ENCODE assay signal across 17 cellular contexts in the genomic region with DNA sequence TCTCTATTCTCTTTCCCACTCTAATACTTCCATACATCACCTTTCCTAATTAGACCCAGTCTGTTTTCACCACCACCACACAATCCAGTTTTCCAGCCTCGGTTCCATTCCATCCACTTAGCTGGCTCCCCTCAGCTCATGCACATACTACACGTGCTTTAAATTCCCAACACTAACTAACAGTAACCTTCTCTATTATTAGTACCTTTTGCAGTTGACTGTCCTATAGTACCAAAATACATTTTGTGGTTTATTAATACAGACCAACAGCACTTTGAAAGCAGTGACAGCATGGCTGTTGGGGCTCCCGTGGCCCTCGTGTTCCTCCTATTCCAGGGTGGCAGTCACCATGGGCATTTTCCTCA.
"Had no signal": no experiment of that assay in that cellular context is flagged by ENCODE, and none has a peak within 500 bp of the region (broad histone marks: within the 10 kb centered on the region; RNA-seq: fewer than 3 reads in every experiment).

No MANE protein-coding gene starts in this region.

- DNase-seq: activated CD4-positive, alpha-beta memory T cell treated with anti-CD3 and anti-CD28 coated beads, Interleukin-2, amount 10 ng/mL, durations not matched to agents 7 days and 5 days; activated CD4-positive, alpha-beta T cell treated with anti-CD3 and anti-CD28 coated beads for 4 hours; activated CD8-positive, alpha-beta memory T cell treated with anti-CD3 and anti-CD28 coated beads, Interleukin-2, amount 10 ng/mL, durations not matched to agents 7 days and 5 days; activated naive CD4-positive, alpha-beta T cell treated with anti-CD3 and anti-CD28 coated beads for 36 hours; aorta; brain microvascular endothelial cell; foreskin keratinocyte; glutamatergic neuron; small intestine; stimulated activated CD4-positive, alpha-beta T cell treated with anti-CD3 and anti-CD28 coated beads, Interleukin-15, amount 100 ng/mL, for 24 hours; stimulated activated CD4-positive, alpha-beta T cell treated with anti-CD3 and anti-CD28 coated beads, Interleukin-2, amount 100 ng/mL, for 48 hours; T-helper 2 cell; testis; upper lobe of left lung; WERI-Rb-1 had no signal

- H3K4me3 Mint-ChIP-seq: activated CD4-positive, alpha-beta memory T cell treated with anti-CD3 and anti-CD28 coated beads, Interleukin-2, amount 10 ng/mL, durations not matched to agents 7 days and 5 days; activated CD8-positive, alpha-beta memory T cell treated with anti-CD3 and anti-CD28 coated beads, Interleukin-2, amount 10 ng/mL, durations not matched to agents 7 days and 5 days; activated naive CD4-positive, alpha-beta T cell treated with anti-CD3 and anti-CD28 coated beads for 36 hours; memory B cell had no signal

- ATAC-seq: activated CD8-positive, alpha-beta memory T cell treated with anti-CD3 and anti-CD28 coated beads, Interleukin-2, amount 10 ng/mL, durations not matched to agents 7 days and 5 days; foreskin keratinocyte had no signal

- H3K9me3 Mint-ChIP-seq: activated CD4-positive, alpha-beta memory T cell treated with anti-CD3 and anti-CD28 coated beads, Interleukin-2, amount 10 ng/mL, durations not matched to agents 7 days and 5 days; activated naive CD4-positive, alpha-beta T cell treated with anti-CD3 and anti-CD28 coated beads for 36 hours; memory B cell had no signal

- H3K9me3 ChIP-seq: testis, upper lobe of left lung had no signal

- H3K27ac Mint-ChIP-seq: activated CD4-positive, alpha-beta memory T cell treated with anti-CD3 and anti-CD28 coated beads, Interleukin-2, amount 10 ng/mL, durations not matched to agents 7 days and 5 days; activated naive CD4-positive, alpha-beta T cell treated with anti-CD3 and anti-CD28 coated beads for 36 hours; memory B cell had no signal

- H3K27me3 Mint-ChIP-seq: activated CD4-positive, alpha-beta memory T cell treated with anti-CD3 and anti-CD28 coated beads, Interleukin-2, amount 10 ng/mL, durations not matched to agents 7 days and 5 days; activated CD8-positive, alpha-beta memory T cell treated with anti-CD3 and anti-CD28 coated beads, Interleukin-2, amount 10 ng/mL, durations not matched to agents 7 days and 5 days; memory B cell had no signal

- H3K4me1 ChIP-seq: foreskin keratinocyte, testis had no signal

- H3K36me3 ChIP-seq: WERI-Rb-1 had no signal

- H3K27ac ChIP-seq: brain microvascular endothelial cell, coronary artery, foreskin keratinocyte, testis, upper lobe of left lung, WERI-Rb-1 had no signal

- H3K27me3 ChIP-seq: brain microvascular endothelial cell, foreskin keratinocyte, testis, upper lobe of left lung had no signal

- H3K4me3 ChIP-seq: coronary artery, testis, upper lobe of left lung had no signal
